Comparison of ENCODE assay signal across 8 cellular contexts in the genomic region with DNA sequence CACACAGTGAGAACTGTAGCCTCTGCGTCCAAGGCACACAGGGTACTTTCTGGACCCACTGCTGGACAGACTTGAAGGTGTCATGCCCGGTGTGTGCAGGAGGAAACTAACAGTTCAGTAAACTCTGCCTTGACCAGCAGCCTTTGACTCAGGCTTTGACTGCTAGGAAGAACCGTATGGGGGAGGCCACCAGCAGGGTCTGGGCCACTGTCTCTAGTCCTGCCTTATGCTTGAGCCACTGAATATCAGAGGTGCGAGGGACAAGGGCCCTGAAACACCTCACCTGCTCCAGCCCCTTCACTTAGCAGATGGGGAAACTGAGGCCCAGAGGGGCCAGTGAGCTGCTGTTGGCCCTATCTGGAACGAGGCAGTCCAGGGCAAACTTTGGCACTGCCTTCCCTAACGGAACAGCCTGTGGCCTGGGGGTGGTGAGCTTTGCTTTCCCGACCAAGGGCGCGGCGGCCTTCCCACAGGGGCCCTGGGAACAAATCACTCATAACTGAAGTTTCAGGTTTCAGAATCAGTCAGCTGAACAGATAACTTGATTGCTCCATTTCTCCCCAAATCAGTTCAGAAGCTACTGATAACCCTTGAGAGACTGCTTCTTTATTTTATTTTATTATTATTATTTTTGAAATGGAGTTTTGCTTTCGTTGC.
A peak's percentile ranks its signal among the peaks of the same experiment; 100 is the strongest.
DNase-seq lines count a peak whose midpoint lies in the region; ATAC-seq and TF ChIP-seq lines count a peak whose summit lies in the region.

No MANE protein-coding gene starts in this region.

- no peaks in the 10 kb centered on the region for H3K9me3 Mint-ChIP-seq in activated B cell treated with CpG ODN at 0.5 μM for 24 hours

- DNase-seq in activated B cell treated with CpG ODN at 0.5 μM for 24 hours (no peak), NCI-H1930 (lab: John Stamatoyannopoulos, UW) (no peak), KG1 (lab: John Stamatoyannopoulos, UW) (no peak), NCI-H2081 treated with DMSO at 0.1 percent for 48 hours (lab: John Stamatoyannopoulos, UW) (no peak), NAMALWA (ENCODE audit: low spot score) (no peak)
- peak in 3 of 4 experiments; percentile 29 to 69 (median 41) for DNase-seq in stimulated activated CD4-positive, alpha-beta T cell treated with anti-CD3 and anti-CD28 coated beads, Interleukin-1b, Interleukin-23, amount 100 ng/mL, for 24 hours (ENCODE audit: low read depth in 4 of 4, low spot score in 1 of 4)

- ATAC-seq in GM18511 (IDR thresholded peaks at IDR 0.05; ENCODE audit: unreplicated experiment) (peak; percentile 66), HG02588 (IDR thresholded peaks at IDR 0.05; ENCODE audit: unreplicated experiment) (peak; percentile 50), activated B cell treated with CpG ODN at 0.5 μM for 24 hours (ENCODE audit: low read depth) (peak; percentile 5)

- peak overlapping the region; percentile 35 for H3K4me3 Mint-ChIP-seq in activated B cell treated with CpG ODN at 0.5 μM for 24 hours

- peak overlapping the region; percentile 96 for H3K27ac Mint-ChIP-seq in activated B cell treated with CpG ODN at 0.5 μM for 24 hours

- peaks cover 20% of the 10 kb centered on the region for H3K36me3 Mint-ChIP-seq in activated B cell treated with CpG ODN at 0.5 μM for 24 hours (ENCODE audit: low read depth)

- CTCF ChIA-PET in activated B cell treated with CpG ODN at 0.5 μM for 24 hours (lab: Charles Lee): interaction anchor here (0.5 to 1.6 kb wide), 5 partner anchors 51 to 127 kb away, joined by 3 to 5 read pairs (median 4); no protein-coding TSS in a partner anchor

- TF ChIP-seq CTCF in activated B cell treated with CpG ODN at 0.5 μM for 24 hours (IDR thresholded peaks at IDR 0.05): no peak

- H3K27me3 Mint-ChIP-seq in activated B cell treated with CpG ODN at 0.5 μM for 24 hours: no peaks in the 10 kb centered on the region

- H3K4me1 Mint-ChIP-seq in activated B cell treated with CpG ODN at 0.5 μM for 24 hours: peaks cover 90% of the 10 kb centered on the region

- intact Hi-C loops in activated B cell treated with CpG ODN at 0.5 μM for 24 hours (cut with micrococcal nuclease): loop anchor here (1.0 kb wide), 1 partner anchor 27 kb away; no protein-coding TSS in a partner anchor

- POLR2A ChIA-PET in activated B cell treated with CpG ODN at 0.5 μM for 24 hours (lab: Charles Lee): interaction anchor here (0.6 to 4.2 kb wide), 10 partner anchors 9 to 127 kb away, joined by 3 to 53 read pairs (median 6); no protein-coding TSS in a partner anchor

Comparison
In these comparisons a context has a peak if more than half of its experiments do, and no peak if none do; other contexts are left out.
1. ATAC-seq: peak in every context shown above with its lines; median percentile 66 in GM18511; 50 in HG02588; 5 in activated B cell treated with CpG ODN at 0.5 μM for 24 hours.
2. DNase-seq: peak in stimulated activated CD4-positive, alpha-beta T cell treated with anti-CD3 and anti-CD28 coated beads, Interleukin-1b, Interleukin-23, amount 100 ng/mL, for 24 hours (3 of 4); none in activated B cell treated with CpG ODN at 0.5 μM for 24 hours (single experiment), NCI-H1930 (0 of 2), KG1 (single experiment), NCI-H2081 treated with DMSO at 0.1 percent for 48 hours (single experiment) and NAMALWA (single experiment).